Comparison of ENCODE assay signal across 8 cellular contexts in the genomic region with DNA sequence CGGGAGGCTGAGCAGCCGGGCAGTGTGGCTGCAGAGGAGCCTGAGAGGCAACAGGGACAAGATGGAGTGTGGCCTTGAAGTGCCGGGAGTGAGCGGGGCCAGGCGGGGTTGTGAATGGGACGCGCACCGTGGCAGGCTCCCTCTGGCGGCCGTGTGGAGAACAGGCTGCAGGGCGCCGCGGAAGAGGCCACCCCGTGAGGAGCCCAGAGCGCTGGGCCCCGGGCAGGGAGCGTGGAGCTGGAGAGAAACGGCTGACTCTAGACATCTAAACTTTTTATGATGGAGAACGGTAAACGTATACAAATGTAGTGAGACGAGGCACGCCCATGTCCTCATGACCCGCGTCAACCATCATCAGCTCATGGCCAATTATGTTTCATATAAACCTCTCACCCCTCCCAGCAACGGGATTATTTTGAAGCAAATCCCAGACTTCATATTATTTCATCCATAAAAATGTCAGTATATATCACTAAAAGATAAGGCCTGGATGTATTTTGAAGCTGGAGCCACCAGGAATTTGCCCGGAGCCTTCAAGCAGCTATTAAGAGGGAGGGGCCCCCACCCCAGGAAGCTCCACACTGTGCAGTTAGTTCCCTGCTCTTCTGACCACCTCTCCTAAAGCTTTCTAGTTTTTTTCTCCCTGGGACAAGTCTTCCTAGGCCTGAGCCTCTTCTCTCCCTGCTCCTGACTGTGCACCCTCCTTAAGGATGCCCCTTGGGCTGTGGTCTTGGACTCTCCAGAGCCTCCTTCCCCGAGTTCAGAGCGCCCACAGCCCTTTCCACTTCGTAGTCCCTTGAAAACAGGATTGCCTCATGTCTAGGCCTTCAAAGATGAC.
DNase-seq lines count a peak whose midpoint lies in the region; ATAC-seq and FAIRE-seq lines count a peak whose summit lies in the region.

No MANE protein-coding gene starts in this region.

- CTCF ChIA-PET in activated CD4-positive, alpha-beta memory T cell treated with anti-CD3 and anti-CD28 coated beads, Interleukin-2, amount 10 ng/mL, durations not matched to agents 7 days and 5 days (lab: Charles Lee): interaction anchor here (0.6 to 4.0 kb wide), 37 partner anchors 9 to 527 kb away, joined by 3 to 48 read pairs (median 5); no protein-coding TSS in a partner anchor

- H3K9me3 Mint-ChIP-seq in activated CD4-positive, alpha-beta memory T cell treated with anti-CD3 and anti-CD28 coated beads, Interleukin-2, amount 10 ng/mL, durations not matched to agents 7 days and 5 days: no peaks in the 10 kb centered on the region

- peak; percentile 65 for ATAC-seq in HG03139 (IDR thresholded peaks at IDR 0.05; ENCODE audit: unreplicated experiment)

- H3K36me3 Mint-ChIP-seq in activated CD4-positive, alpha-beta memory T cell treated with anti-CD3 and anti-CD28 coated beads, Interleukin-2, amount 10 ng/mL, durations not matched to agents 7 days and 5 days (ENCODE audit: low read depth): no peaks in the 10 kb centered on the region

- FAIRE-seq in G401.6 (lab: Jason Lieb, UNC): peak; percentile 95

- POLR2A ChIA-PET in activated CD4-positive, alpha-beta memory T cell treated with anti-CD3 and anti-CD28 coated beads, Interleukin-2, amount 10 ng/mL, durations not matched to agents 7 days and 5 days (lab: Charles Lee): interaction anchor here (0.8 to 1.2 kb wide), 3 partner anchors 12 to 251 kb away, joined by 3 to 4 read pairs (median 3); no protein-coding TSS in a partner anchor

- peaks cover 8% of the 10 kb centered on the region for H3K4me1 Mint-ChIP-seq in activated CD4-positive, alpha-beta memory T cell treated with anti-CD3 and anti-CD28 coated beads, Interleukin-2, amount 10 ng/mL, durations not matched to agents 7 days and 5 days

- no peak overlapping the region for H3K27ac Mint-ChIP-seq in activated CD4-positive, alpha-beta memory T cell treated with anti-CD3 and anti-CD28 coated beads, Interleukin-2, amount 10 ng/mL, durations not matched to agents 7 days and 5 days

- no peak overlapping the region for H3K4me3 Mint-ChIP-seq in activated CD4-positive, alpha-beta memory T cell treated with anti-CD3 and anti-CD28 coated beads, Interleukin-2, amount 10 ng/mL, durations not matched to agents 7 days and 5 days

- peaks cover 4% of the 10 kb centered on the region for H3K27me3 Mint-ChIP-seq in activated CD4-positive, alpha-beta memory T cell treated with anti-CD3 and anti-CD28 coated beads, Interleukin-2, amount 10 ng/mL, durations not matched to agents 7 days and 5 days

- DNase-seq in NCI-H82 (lab: John Stamatoyannopoulos, UW): peak; percentile 87
- peak; percentile 80 for DNase-seq in activated CD4-positive, alpha-beta memory T cell treated with anti-CD3 and anti-CD28 coated beads, Interleukin-2, amount 10 ng/mL, durations not matched to agents 7 days and 5 days
- DNase-seq in effector CD8-positive, alpha-beta T cell (lab: John Stamatoyannopoulos, UW): peak; percentile 33
- DNase-seq in mesenteric fat pad (ENCODE audit: low spot score): peak; percentile 96
- DNase-seq in stimulated activated CD8-positive, alpha-beta memory T cell treated with anti-CD3 and anti-CD28 coated beads, Interleukin-12 subunit alpha, Interleukin-12 subunit beta, amount 100 ng/mL, for 4 hours (ENCODE audit: low read depth): peak; percentile 41
- no peak for DNase-seq in NCI-H187 treated with DMSO at 0.1 percent for 48 hours (lab: John Stamatoyannopoulos, UW)
